In genomic region chr3:52023860-52024764, GRCh38 we compare ENCODE assay signal across 9 cellular contexts. TPM values are rescaled to one million over a fixed set of nuclear protein-coding genes. Genes with fewer than 3 reads are reported as not detected.
DNase-seq lines count a peak whose midpoint lies in the region; ATAC-seq and TF ChIP-seq lines count a peak whose summit lies in the region.
"Had no signal": no experiment of that assay in that cellular context is flagged by ENCODE, and none has a peak within 500 bp of the region (broad histone marks: within the 10 kb centered on the region; RNA-seq: fewer than 3 reads in every experiment).

No MANE protein-coding gene starts in this region.

- H3K4me3 ChIP-seq in ascending aorta = no peak overlapping the region
- H3K4me3 ChIP-seq in thoracic aorta = peak overlapping the region; percentile 44

- TF ChIP-seq CTCF in ascending aorta (IDR thresholded peaks at IDR 0.05) (no peak), thoracic aorta (IDR thresholded peaks at IDR 0.05) (no peak)

- H3K27me3 ChIP-seq in ascending aorta (no peaks in the 10 kb centered on the region), thoracic aorta (replicated peaks; ENCODE audit: insufficient read depth) (no peaks in the 10 kb centered on the region)

- H3K27ac ChIP-seq in ascending aorta (peak overlapping the region; percentile 91 to 96), thoracic aorta (peak overlapping the region; percentile 92 to 95)

- peak; percentile 59 for ATAC-seq in HG02798 (IDR thresholded peaks at IDR 0.05; ENCODE audit: poor library complexity, unreplicated experiment)
- ATAC-seq in thoracic aorta (ENCODE audit: insufficient number of reproducible peaks, low FRiP score, low read depth) = no peak

- H3K36me3 ChIP-seq in ascending aorta (no peaks in the 10 kb centered on the region), thoracic aorta (no peaks in the 10 kb centered on the region)

- no peaks in the 10 kb centered on the region for H3K9me3 ChIP-seq in ascending aorta
- no peaks in the 10 kb centered on the region for H3K9me3 ChIP-seq in thoracic aorta

- intact Hi-C loops in ascending aorta (cut with DNase I) = loop anchor here (2.0 kb wide), 1 partner anchor 23 kb away; no protein-coding TSS in a partner anchor

- DNase-seq in SKM-1 treated with dmso at 0.1 percent for 144 hours (lab: John Stamatoyannopoulos, UW; ENCODE audit: unreplicated experiment) (peak; percentile 40), SKM-1 (lab: John Stamatoyannopoulos, UW; ENCODE audit: unreplicated experiment) (no peak), ascending aorta (ENCODE audit: low spot score in 2 of 2) (no peak), thoracic aorta (ENCODE audit: low spot score) (no peak), GDM1 (lab: John Stamatoyannopoulos, UW) (no peak), NCI-H146 treated with DMSO at 0.1 percent for 48 hours (lab: John Stamatoyannopoulos, UW; ENCODE audit: unreplicated experiment) (no peak), NOMO-1 treated with DMSO at 0.1 percent for 48 hours (lab: John Stamatoyannopoulos, UW; ENCODE audit: unreplicated experiment) (no peak)
- DNase-seq: NCI-H146 had no signal

- H3K4me1 ChIP-seq in ascending aorta (peaks cover 33 to 60% of the 10 kb centered on the region in 2 donors), thoracic aorta (ENCODE audit: control insufficient read depth in 1 of 2, low read depth in 2 of 2) (peaks cover 44 to 74% of the 10 kb centered on the region in 2 donors)

RNA-seq across cellular contexts. Expression of gene RPL29, which starts 28.4 kb away (rescaled TPM):
- total RNA-seq in ascending aorta (1,224 TPM), thoracic aorta (100 to 1,000 TPM; 642 to 718 TPM)

RNA-seq across cellular contexts. Expression of gene DUSP7, which starts 32.3 kb away (rescaled TPM):
- total RNA-seq in ascending aorta (76.5 TPM), thoracic aorta (10 to 100 TPM; 41.1 to 42.2 TPM)

RNA-seq across cellular contexts. Expression of gene ACY1, which starts 40.8 kb away (rescaled TPM):
- total RNA-seq in ascending aorta (94.0 TPM), thoracic aorta (10 to 100 TPM in 1 of 2 donors, 1 to 10 TPM in 1; 6.1 to 12.3 TPM)

RNA-seq across cellular contexts. Expression of gene ABHD14A, which starts 49.2 kb away (rescaled TPM):
- total RNA-seq in ascending aorta = 37.4 TPM
- 10 to 100 TPM in 1 of 2 donors, 1 to 10 TPM in 1; 9.7 to 24.0 TPM for total RNA-seq in thoracic aorta

RNA-seq across cellular contexts. Expression of gene ABHD14B, which starts 50.3 kb away (rescaled TPM):
- total RNA-seq in ascending aorta (46.1 TPM), thoracic aorta (10 to 100 TPM; 28.6 to 55.2 TPM)
